12 cellular contexts compared by ENCODE assay signal in genomic region chr7:123712619-123713018, GRCh38. TPM values are rescaled to one million over a fixed set of nuclear protein-coding genes. Genes with fewer than 3 reads are reported as not detected.
DNase-seq lines count a peak whose midpoint lies in the region; ATAC-seq, FAIRE-seq and TF ChIP-seq lines count a peak whose summit lies in the region.
"Had no signal": no experiment of that assay in that cellular context is flagged by ENCODE, and none has a peak within 500 bp of the region (broad histone marks: within the 10 kb centered on the region; RNA-seq: fewer than 3 reads in every experiment).

No MANE protein-coding gene starts in this region.

- POLR2A ChIA-PET in BJ (lab: Charles Lee) = no interaction called here

- no peak overlapping the region for H3K4me2 ChIP-seq in GM23338

- H3K9me3 Mint-ChIP-seq in GM23338 = no peaks in the 10 kb centered on the region
- H3K9me3 Mint-ChIP-seq: type B pancreatic cell had no signal

- TF ChIP-seq POLR2A in upper lobe of left lung (IDR thresholded peaks at IDR 0.05) = no peak

- 0 out of 2 replicates have a peak, but pooled peaks cover 3% of the 10 kb centered on the region for H3F3A ChIP-seq in GM23338 (replicated peaks; ENCODE audit: low read depth)

- H3K27me3 Mint-ChIP-seq in GM23338 (ENCODE audit: insufficient read depth, low read depth, poor library complexity) = peaks cover 1% of the 10 kb centered on the region
- H3K27me3 Mint-ChIP-seq: type B pancreatic cell had no signal

- TF ChIP-seq CTCF in BJ (IDR thresholded peaks at IDR 0.05; ENCODE audit: insufficient read depth, low read depth, low read length) (no peak), fibroblast of pulmonary artery (IDR thresholded peaks at IDR 0.05; ENCODE audit: low read length, missing control alignments) (no peak), GM23338 (conservative IDR thresholded peaks at IDR 0.05; ENCODE audit: low read depth in 2 of 2) (no peak), upper lobe of left lung (IDR thresholded peaks at IDR 0.05) (no peak)

- no peak overlapping the region for H3K4me3 Mint-ChIP-seq in GM23338
- H3K4me3 Mint-ChIP-seq: type B pancreatic cell had no signal

- WGBS in upper lobe of left lung, 2 donors = 37 to 47% methylated on average over 1 of the region's 1 CpG

- H3K9me2 ChIP-seq in GM23338 (ENCODE audit: insufficient read depth) = no peaks in the 10 kb centered on the region

- no peak for TF ChIP-seq EP300 in upper lobe of left lung (IDR thresholded peaks at IDR 0.05)

- no peak overlapping the region for H3K27ac Mint-ChIP-seq in GM23338
- H3K27ac Mint-ChIP-seq: type B pancreatic cell had no signal

- H3K27me3 ChIP-seq in BJ (ENCODE audit: control insufficient read depth, insufficient read depth, low read length) (no peaks in the 10 kb centered on the region), GM23338 (ENCODE audit: insufficient read depth) (no peaks in the 10 kb centered on the region), upper lobe of left lung (no peaks in the 10 kb centered on the region)
- H3K27me3 ChIP-seq: neutrophil had no signal

- no peak overlapping the region for H2AFZ ChIP-seq in GM23338

- H3K27ac ChIP-seq in GM23338 (ENCODE audit: low read depth) = no peak overlapping the region
- H3K27ac ChIP-seq in upper lobe of left lung = no peak overlapping the region
- H3K27ac ChIP-seq: neutrophil had no signal

- peaks cover 32% of the 10 kb centered on the region for H3K4me1 Mint-ChIP-seq in GM23338

- DNase-seq in BJ (ENCODE audit: low read depth) (peak; percentile 28), RCC 7860 (ENCODE audit: low spot score) (peak; percentile 33), fibroblast of pulmonary artery (ENCODE audit: low read depth) (peak; percentile 70), NCI-H774 (lab: John Stamatoyannopoulos, UW) (no peak), GM23338 (ENCODE audit: low spot score) (no peak), upper lobe of left lung (no peak), occipital lobe (lab: John Stamatoyannopoulos, UW) (no peak)
- DNase-seq: DMS153 had no signal

- FAIRE-seq in RCC 7860 (lab: Jason Lieb, UNC) = peak; percentile 49

- ATAC-seq in GM21367 (IDR thresholded peaks at IDR 0.05; ENCODE audit: unreplicated experiment) (peak; percentile 34), GM23338 (no peak), upper lobe of left lung (ENCODE audit: low FRiP score in 2 of 2) (no peak)

- H3K4me3 ChIP-seq in BJ (ENCODE audit: low read depth, low read length) = no peak overlapping the region
- H3K4me3 ChIP-seq in fibroblast of pulmonary artery (replicated peaks; ENCODE audit: low read depth, low read length) = no peak overlapping the region
- H3K4me3 ChIP-seq in GM23338 = no peak overlapping the region
- H3K4me3 ChIP-seq in upper lobe of left lung = no peak overlapping the region

- H3K79me2 ChIP-seq in GM23338 (replicated peaks; ENCODE audit: insufficient read depth) = peaks cover 82% of the 10 kb centered on the region

- peaks cover 12% of the 10 kb centered on the region; the same call in 2 of the 3 replicates for H3K36me3 Mint-ChIP-seq in GM23338 (ENCODE audit: low read depth)

- peaks cover 20% of the 10 kb centered on the region for H3K4me1 ChIP-seq in GM23338 (ENCODE audit: insufficient read depth)
- peaks cover 17 to 38% (median 29%) of the 10 kb centered on the region in 4 donors for H3K4me1 ChIP-seq in upper lobe of left lung

- H3K36me3 ChIP-seq in BJ (ENCODE audit: control insufficient read depth, insufficient read depth, low read length) (peaks cover 3% of the 10 kb centered on the region), GM23338 (ENCODE audit: insufficient read depth) (peaks cover 2% of the 10 kb centered on the region; the same call in 1 of the 2 replicates), upper lobe of left lung (peaks cover 5 to 11% (median 6%) of the 10 kb centered on the region in 4 donors)

- H4K20me1 ChIP-seq in GM23338 (replicated peaks; ENCODE audit: insufficient read depth) = peaks cover 17% of the 10 kb centered on the region

- no peaks in the 10 kb centered on the region for H3K9me3 ChIP-seq in upper lobe of left lung
- H3K9me3 ChIP-seq: neutrophil had no signal

- CTCF ChIA-PET in BJ (lab: Yijun Ruan, JAX) = interaction anchor here (1.5 kb wide), 1 partner anchor 11 kb away, joined by 4 read pairs; no protein-coding TSS in a partner anchor

TF ChIP-seq in GM23338, 12 proteins besides CTCF, POLR2A, EP300 and RAD21:
- no peak for TF ChIP-seq JUNB (IDR thresholded peaks at IDR 0.05; ENCODE audit: unreplicated experiment)
- no peak for TF ChIP-seq ZNF114 (CRISPR knock-in tag; IDR thresholded peaks at IDR 0.05)

RNA-seq across cellular contexts. Expression of gene WASL, which starts 36.2 kb away (rescaled TPM):
- polyA plus RNA-seq in BJ (2011; rRNA removed) (4.0 and 6.6 TPM in 2 replicates), GM23338 (2016; fragmentation: Nextera tagmentation; extraction: Ambion mirVana) (35.6 and 36.4 TPM in 2 replicates)
- polyA minus RNA-seq in BJ (2011; rRNA and poly(A)+ RNA removed) = 4.4 and 5.9 TPM in 2 replicates
- total RNA-seq in GM23338 (2014; rRNA removed; shearing (Covaris generic)) = 45.3 and 57.0 TPM in 2 replicates
- total RNA-seq in upper lobe of left lung (10 to 100 TPM; 24.1 to 62.2 (median 31.3) TPM), occipital lobe (24.3 TPM)

RNA-seq across cellular contexts. Expression of gene LMOD2, which starts 57.0 kb away (rescaled TPM):
- polyA plus RNA-seq in BJ (2011; rRNA removed) (not detected in 2 replicates), GM23338 (2016; fragmentation: Nextera tagmentation; extraction: Ambion mirVana) (not detected in 2 replicates)
- not detected in 2 replicates for polyA minus RNA-seq in BJ (2011; rRNA and poly(A)+ RNA removed)
- total RNA-seq in GM23338 (2014; rRNA removed; shearing (Covaris generic)) = not detected in 2 replicates
- total RNA-seq in upper lobe of left lung (not detected), occipital lobe (not detected)
- total RNA-seq: T-helper 1 cell treated with Interleukin-12 subunit alpha and Interleukin-12 subunit beta and Interleukin-4 antibody, amounts not matched to agents 30 ng/mL and 1 ng/mL, for 36 hours had no signal

Comparison
In these comparisons a context has a peak if more than half of its experiments do, and no peak if none do; other contexts are left out.
1. DNase-seq: peak in BJ (single experiment), RCC 7860 (single experiment) and fibroblast of pulmonary artery (single experiment); none in NCI-H774 (single experiment), GM23338 (single experiment), upper lobe of left lung (0 of 2) and occipital lobe (single experiment).